Comparison of ENCODE assay signal across 26 cellular contexts in genomic region chr3:127585813-127586165, GRCh38.
"Had no signal": no experiment of that assay in that cellular context is flagged by ENCODE, and none has a peak within 500 bp of the region (broad histone marks: within the 10 kb centered on the region; RNA-seq: fewer than 3 reads in every experiment).

No MANE protein-coding gene starts in this region.

- H3K36me3 ChIP-seq: gastrocnemius medialis, neural progenitor cell, ovary, thoracic aorta, upper lobe of right lung, uterus had no signal

- H3K27me3 Mint-ChIP-seq: effector memory CD8-positive, alpha-beta T cell; naive B cell; natural killer cell treated with Interleukin-12 subunit alpha and Interleukin-12 subunit beta and Interleukin-15 and Interleukin-18, amount 100 ng/mL, for 72 hours; stimulated activated naive B cell treated with anti-CD40 and anti-IgM and Interleukin-4, amounts not matched to agents 10 μg/mL and 1 μg/mL and 100 μg/mL, for 72 hours; stimulated activated naive CD8-positive, alpha-beta T cell treated with anti-CD3 and anti-CD28 coated beads, Interleukin-15, Interleukin-2, amounts not matched to agents 100 ng/mL and 50 ng/mL, for 24 hours had no signal

- H3K4me3 ChIP-seq: esophagus squamous epithelium, gastrocnemius medialis, heart left ventricle, hepatocyte, left lung, mucosa of descending colon, neural progenitor cell, ovary, psoas muscle, sigmoid colon, thoracic aorta, tibial nerve, upper lobe of right lung, uterus had no signal

- H3K9me3 ChIP-seq: esophagus squamous epithelium, gastrocnemius medialis, heart left ventricle, left lung, mucosa of descending colon, ovary, psoas muscle, sigmoid colon, thoracic aorta, tibial nerve, upper lobe of right lung, uterus had no signal

- ATAC-seq: effector memory CD8-positive, alpha-beta T cell; gastrocnemius medialis; heart left ventricle; left cardiac atrium; mucosa of descending colon; natural killer cell treated with Interleukin-12 subunit alpha and Interleukin-12 subunit beta and Interleukin-15 and Interleukin-18, amount 100 ng/mL, for 72 hours; psoas muscle; right cardiac atrium; stimulated activated naive B cell treated with anti-CD40 and anti-IgM and Interleukin-4, amounts not matched to agents 10 μg/mL and 1 μg/mL and 100 μg/mL, for 72 hours; upper lobe of right lung had no signal

- H3K27me3 ChIP-seq: esophagus squamous epithelium, gastrocnemius medialis, heart left ventricle, hepatocyte, left lung, neural progenitor cell, ovary, sigmoid colon, tibial nerve, upper lobe of right lung, uterus had no signal

- H3K27ac ChIP-seq: esophagus squamous epithelium, gastrocnemius medialis, heart left ventricle, hepatocyte, left lung, neural progenitor cell, ovary, psoas muscle, sigmoid colon, thoracic aorta, upper lobe of right lung, uterus had no signal

- H3K9me3 Mint-ChIP-seq: effector memory CD8-positive, alpha-beta T cell; mesothelial cell of epicardium; naive B cell; natural killer cell treated with Interleukin-12 subunit alpha and Interleukin-12 subunit beta and Interleukin-15 and Interleukin-18, amount 100 ng/mL, for 72 hours; neural progenitor cell; stimulated activated naive B cell treated with anti-CD40 and anti-IgM and Interleukin-4, amounts not matched to agents 10 μg/mL and 1 μg/mL and 100 μg/mL, for 72 hours; stimulated activated naive CD8-positive, alpha-beta T cell treated with anti-CD3 and anti-CD28 coated beads, Interleukin-15, Interleukin-2, amounts not matched to agents 100 ng/mL and 50 ng/mL, for 24 hours had no signal

- DNase-seq: cortex of kidney; effector memory CD8-positive, alpha-beta T cell; esophagus squamous epithelium; gastrocnemius medialis; left cardiac atrium; left lung; mucosa of descending colon; naive B cell; nucleus accumbens; ovary; psoas muscle; sigmoid colon; stimulated activated CD4-positive, alpha-beta T cell treated with anti-CD3 and anti-CD28 coated beads, Interleukin-2, amount 100 ng/mL, for 24 hours; stimulated activated CD4-positive, alpha-beta T cell treated with anti-CD3 and anti-CD28 coated beads, Interleukin-4, amount 100 ng/mL, for 4 hours; stimulated activated naive B cell treated with anti-CD40 and anti-IgM and Interleukin-4, amounts not matched to agents 10 μg/mL and 1 μg/mL and 100 μg/mL, for 72 hours; upper lobe of right lung; uterus had no signal

- H3K36me3 Mint-ChIP-seq: mesothelial cell of epicardium; naive B cell; natural killer cell treated with Interleukin-12 subunit alpha and Interleukin-12 subunit beta and Interleukin-15 and Interleukin-18, amount 100 ng/mL, for 72 hours; neural progenitor cell had no signal

- H3K27ac Mint-ChIP-seq: mesothelial cell of epicardium; neural progenitor cell; stimulated activated naive B cell treated with anti-CD40 and anti-IgM and Interleukin-4, amounts not matched to agents 10 μg/mL and 1 μg/mL and 100 μg/mL, for 72 hours; stimulated activated naive CD8-positive, alpha-beta T cell treated with anti-CD3 and anti-CD28 coated beads, Interleukin-15, Interleukin-2, amounts not matched to agents 100 ng/mL and 50 ng/mL, for 24 hours had no signal

- H3K4me3 Mint-ChIP-seq: effector memory CD8-positive, alpha-beta T cell; mesothelial cell of epicardium; natural killer cell treated with Interleukin-12 subunit alpha and Interleukin-12 subunit beta and Interleukin-15 and Interleukin-18, amount 100 ng/mL, for 72 hours; neural progenitor cell; stimulated activated naive B cell treated with anti-CD40 and anti-IgM and Interleukin-4, amounts not matched to agents 10 μg/mL and 1 μg/mL and 100 μg/mL, for 72 hours; stimulated activated naive CD8-positive, alpha-beta T cell treated with anti-CD3 and anti-CD28 coated beads, Interleukin-15, Interleukin-2, amounts not matched to agents 100 ng/mL and 50 ng/mL, for 24 hours had no signal
